In genomic region chr6:28898710-28898965, GRCh38 we compare ENCODE assay signal across 9 cellular contexts. TPM values are rescaled to one million over a fixed set of nuclear protein-coding genes. Genes with fewer than 3 reads are reported as not detected.
A peak's percentile ranks its signal among the peaks of the same experiment; 100 is the strongest.
DNase-seq lines count a peak whose midpoint lies in the region; ATAC-seq and TF ChIP-seq lines count a peak whose summit lies in the region.
"Had no signal": no experiment of that assay in that cellular context is flagged by ENCODE, and none has a peak within 500 bp of the region (broad histone marks: within the 10 kb centered on the region; RNA-seq: fewer than 3 reads in every experiment).

No MANE protein-coding gene starts in this region.

- POLR2A ChIA-PET in activated CD4-positive, alpha-beta T cell treated with anti-CD3 and anti-CD28 coated beads, Interleukin-2, amount 10 ng/mL, durations not matched to agents 7 days and 5 days (lab: Charles Lee) = interaction anchor here (0.7 to 1.8 kb wide), 2 partner anchors 14 to 37 kb away, joined by 5 to 7 read pairs; no protein-coding TSS in a partner anchor

- H3K4me1 Mint-ChIP-seq in activated CD4-positive, alpha-beta T cell treated with anti-CD3 and anti-CD28 coated beads, Interleukin-2, amount 10 ng/mL, durations not matched to agents 7 days and 5 days = peaks cover 23% of the 10 kb centered on the region
- H3K4me1 Mint-ChIP-seq in activated naive CD8-positive, alpha-beta T cell treated with anti-CD3 and anti-CD28 coated beads for 36 hours = peaks cover 13% of the 10 kb centered on the region
- H3K4me1 Mint-ChIP-seq in neural progenitor cell = peaks cover 14% of the 10 kb centered on the region

- H2AFZ ChIP-seq in neural progenitor cell (replicated peaks) = no peak overlapping the region

- peak overlapping the region; percentile 83 for H3K27ac Mint-ChIP-seq in activated CD4-positive, alpha-beta T cell treated with anti-CD3 and anti-CD28 coated beads, Interleukin-2, amount 10 ng/mL, durations not matched to agents 7 days and 5 days
- peak overlapping the region; percentile 62 for H3K27ac Mint-ChIP-seq in activated naive CD8-positive, alpha-beta T cell treated with anti-CD3 and anti-CD28 coated beads for 36 hours
- no peak overlapping the region for H3K27ac Mint-ChIP-seq in neural progenitor cell

- no peak for TF ChIP-seq CTCF in neural progenitor cell (IDR thresholded peaks at IDR 0.05)

- H3K9ac ChIP-seq in neural progenitor cell = no peak overlapping the region

- no peak for DNase-seq in activated CD4-positive, alpha-beta T cell treated with anti-CD3 and anti-CD28 coated beads, Interleukin-2, amount 10 ng/mL, durations not matched to agents 7 days and 5 days
- DNase-seq in activated CD4-positive, alpha-beta T cell treated with anti-CD3 and anti-CD28 coated beads, Interleukin-2, amount 50 U/mL, for 48 hours = no peak
- DNase-seq in LoVo (ENCODE audit: low spot score) (peak; percentile 2), neural progenitor cell (ENCODE audit: low spot score) (no peak), posterior cingulate gyrus (no peak), HAP-1 (ENCODE audit: low spot score in 2 of 2) (no peak)
- DNase-seq in activated naive CD8-positive, alpha-beta T cell treated with anti-CD3 and anti-CD28 coated beads for 36 hours = no peak
- DNase-seq: occipital lobe had no signal

- CTCF ChIA-PET in activated CD4-positive, alpha-beta T cell treated with anti-CD3 and anti-CD28 coated beads, Interleukin-2, amount 10 ng/mL, durations not matched to agents 7 days and 5 days (lab: Charles Lee) = interaction anchor here (1.3 kb wide), 1 partner anchor 21 kb away, joined by 3 read pairs; no protein-coding TSS in a partner anchor

- H3K9me3 Mint-ChIP-seq in activated CD4-positive, alpha-beta T cell treated with anti-CD3 and anti-CD28 coated beads, Interleukin-2, amount 10 ng/mL, durations not matched to agents 7 days and 5 days = no peaks in the 10 kb centered on the region
- H3K9me3 Mint-ChIP-seq in activated naive CD8-positive, alpha-beta T cell treated with anti-CD3 and anti-CD28 coated beads for 36 hours = peaks cover 1% of the 10 kb centered on the region
- H3K9me3 Mint-ChIP-seq in neural progenitor cell = peaks cover 7% of the 10 kb centered on the region

- no peak for ATAC-seq in HG03442 (IDR thresholded peaks at IDR 0.05; ENCODE audit: unreplicated experiment)

- H3K4me3 Mint-ChIP-seq in activated CD4-positive, alpha-beta T cell treated with anti-CD3 and anti-CD28 coated beads, Interleukin-2, amount 10 ng/mL, durations not matched to agents 7 days and 5 days = peak overlapping the region; percentile 65
- peak overlapping the region; percentile 55 for H3K4me3 Mint-ChIP-seq in activated naive CD8-positive, alpha-beta T cell treated with anti-CD3 and anti-CD28 coated beads for 36 hours
- peak overlapping the region; percentile 69 for H3K4me3 Mint-ChIP-seq in neural progenitor cell

- no peaks in the 10 kb centered on the region for H3K9me3 ChIP-seq in neural progenitor cell (ENCODE audit: low read depth)
- H3K9me3 ChIP-seq in HAP-1 = no peaks in the 10 kb centered on the region

- no peak overlapping the region for H3K27ac ChIP-seq in neural progenitor cell

- intact Hi-C loops in posterior cingulate gyrus (cut with DNase I) = loop anchor here (5.0 kb wide), 2 partner anchors 36 to 61 kb away; no protein-coding TSS in a partner anchor

- H3K36me3 Mint-ChIP-seq in activated CD4-positive, alpha-beta T cell treated with anti-CD3 and anti-CD28 coated beads, Interleukin-2, amount 10 ng/mL, durations not matched to agents 7 days and 5 days (ENCODE audit: low read depth) = peaks cover 30% of the 10 kb centered on the region
- peaks cover 27% of the 10 kb centered on the region for H3K36me3 Mint-ChIP-seq in activated naive CD8-positive, alpha-beta T cell treated with anti-CD3 and anti-CD28 coated beads for 36 hours
- peaks cover 28% of the 10 kb centered on the region for H3K36me3 Mint-ChIP-seq in neural progenitor cell

- H3K4me2 ChIP-seq in neural progenitor cell = no peak overlapping the region

- H3K4me3 ChIP-seq in neural progenitor cell (no peak overlapping the region), HAP-1 (no peak overlapping the region)

- peaks cover 72% of the 10 kb centered on the region for H3F3A ChIP-seq in neural progenitor cell (ENCODE audit: low read depth)

- in situ Hi-C loops in HAP-1 (cut with MboI; ENCODE audit: low sequenced_read_pairs) = no loop called here

- H3K27me3 ChIP-seq in neural progenitor cell = no peaks in the 10 kb centered on the region
- H3K27me3 ChIP-seq in HAP-1 (ENCODE audit: low read depth) = no peaks in the 10 kb centered on the region

- peaks cover 2% of the 10 kb centered on the region for H3K27me3 Mint-ChIP-seq in activated CD4-positive, alpha-beta T cell treated with anti-CD3 and anti-CD28 coated beads, Interleukin-2, amount 10 ng/mL, durations not matched to agents 7 days and 5 days
- H3K27me3 Mint-ChIP-seq in activated naive CD8-positive, alpha-beta T cell treated with anti-CD3 and anti-CD28 coated beads for 36 hours = peaks cover 7% of the 10 kb centered on the region
- peaks cover 18% of the 10 kb centered on the region for H3K27me3 Mint-ChIP-seq in neural progenitor cell (ENCODE audit: insufficient read depth, low read depth)

- no peaks in the 10 kb centered on the region for H3K79me2 ChIP-seq in neural progenitor cell (ENCODE audit: low read depth)

- H3K4me1 ChIP-seq in neural progenitor cell (peaks cover 6% of the 10 kb centered on the region), HAP-1 (no peaks in the 10 kb centered on the region)

- H4K20me1 ChIP-seq in neural progenitor cell (ENCODE audit: low read depth) = no peaks in the 10 kb centered on the region

- H3K36me3 ChIP-seq in neural progenitor cell = no peaks in the 10 kb centered on the region
- H3K36me3 ChIP-seq in HAP-1 (replicated peaks) = peaks cover 33% of the 10 kb centered on the region

RNA-seq across cellular contexts. Expression of gene TRIM27, which starts 25.1 kb away (rescaled TPM):
- total RNA-seq in activated CD4-positive, alpha-beta T cell treated with anti-CD3 and anti-CD28 coated beads, Interleukin-2, amount 10 ng/mL, durations not matched to agents 7 days and 5 days = 10 to 100 TPM; 63.1 to 66.6 TPM
- total RNA-seq in activated naive CD8-positive, alpha-beta T cell treated with anti-CD3 and anti-CD28 coated beads for 36 hours = 10 to 100 TPM; 51.5 to 52.3 TPM
- total RNA-seq in neural progenitor cell (ENCODE audit: low replicate concordance) = 69.0 and 94.5 TPM in 2 replicates
